7 cellular contexts compared by ENCODE assay signal in the genomic region with DNA sequence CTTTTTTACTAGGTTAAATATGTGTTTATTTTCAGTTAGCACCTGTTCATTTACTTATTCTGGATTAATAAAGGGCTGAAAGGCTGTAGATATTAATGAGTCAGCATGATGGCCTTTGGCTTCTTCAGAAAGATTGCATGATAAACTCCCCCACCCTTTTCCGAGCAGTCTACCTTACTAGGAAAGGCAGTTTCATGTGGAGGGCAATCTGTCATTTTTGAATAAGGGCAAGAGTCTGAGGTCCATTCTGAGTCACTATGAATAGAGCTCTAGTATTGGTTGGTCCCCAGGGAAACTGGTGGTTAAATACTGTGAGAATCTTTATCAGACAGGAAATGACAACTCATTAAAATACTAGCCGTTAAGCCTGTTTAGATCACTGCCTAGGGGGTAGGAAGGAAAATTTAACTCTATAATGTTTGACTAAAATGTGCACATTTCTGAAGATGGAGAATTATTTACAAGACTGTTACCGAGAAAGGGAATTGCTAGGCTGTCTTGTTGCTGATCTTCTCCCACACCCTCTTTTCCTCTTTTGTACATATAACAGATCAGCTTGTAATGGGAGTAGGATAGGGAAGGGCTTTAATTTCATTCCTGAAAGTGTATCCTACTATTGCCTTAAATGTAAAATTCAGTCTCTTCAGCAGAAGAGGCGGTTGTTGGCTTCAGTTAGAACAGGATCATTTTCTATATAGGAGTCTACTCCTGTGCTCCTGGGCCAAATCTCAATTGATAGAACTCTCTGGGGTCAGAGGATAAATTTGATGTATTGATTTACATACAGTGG.
DNase-seq lines count a peak whose midpoint lies in the region; ATAC-seq, FAIRE-seq and TF ChIP-seq lines count a peak whose summit lies in the region.

No MANE protein-coding gene starts in this region.

- H3K36me3 ChIP-seq in GM12878 (ENCODE audit: control insufficient read depth in 2 of 2, insufficient read depth in 2 of 2, low read length in 1 of 2) (no peaks in the 10 kb centered on the region), transverse colon (no peaks in the 10 kb centered on the region)

- TF ChIP-seq POLR2A in GM12878 (IDR thresholded peaks at IDR 0.05; ENCODE audit: low read depth, low read length): peak; percentile 42; the same call in 1 of the 2 replicates
- TF ChIP-seq POLR2A in transverse colon (IDR thresholded peaks at IDR 0.05): peak; percentile 69

- SMC1A ChIA-PET in GM12878 (lab: Charles Lee; ENCODE audit: uncharacterized antibody, unreplicated experiment): interaction anchor here (0.7 to 15.2 kb wide), 10 partner anchors 10 to 121 kb away, joined by 3 to 250 read pairs (median 44); no protein-coding TSS in a partner anchor

- H3K27me3 ChIP-seq in GM12878 (replicated peaks in 1 of 2; ENCODE audit: control insufficient read depth in 2 of 2, insufficient read depth in 2 of 2, low read length in 1 of 2) (no peaks in the 10 kb centered on the region), transverse colon (no peaks in the 10 kb centered on the region)

- H4K20me1 ChIP-seq in GM12878 (ENCODE audit: control insufficient read depth, insufficient read depth): no peaks in the 10 kb centered on the region

- TF ChIP-seq RAD21 in GM12878 (IDR thresholded peaks at IDR 0.05; ENCODE audit: insufficient read depth, low read depth, low read length): peak; percentile 18; the same call in 1 of the 2 replicates

- H3K79me2 ChIP-seq in GM12878 (ENCODE audit: control insufficient read depth, insufficient read depth, low read length): peaks cover 53% of the 10 kb centered on the region

- no peak overlapping the region for H2AFZ ChIP-seq in GM12878 (ENCODE audit: control insufficient read depth, low read depth, low read length)

- TF ChIP-seq CTCF in GM12878 (IDR thresholded peaks at IDR 0.05 in 2 of 3, conservative IDR thresholded peaks at IDR 0.05 in 1 of 3; ENCODE audit: control insufficient read depth in 2 of 3, extremely low read depth in 1 of 3, insufficient read depth in 1 of 3, low read depth in 3 of 3, low read length in 3 of 3): no peak
- TF ChIP-seq CTCF in transverse colon (IDR thresholded peaks at IDR 0.05): no peak

- ATAC-seq in GM21360 (IDR thresholded peaks at IDR 0.05; ENCODE audit: unreplicated experiment) (peak; percentile 61), HG03575 (IDR thresholded peaks at IDR 0.05; ENCODE audit: extremely low read depth, insufficient number of reproducible peaks, low FRiP score, unreplicated experiment) (peak; percentile 46), GM12878 (peak; percentile 71)

- H3K4me2 ChIP-seq in GM12878 (ENCODE audit: control insufficient read depth, insufficient read depth): peak overlapping the region; percentile 95

- intact Hi-C loops in GM12878 (cut with micrococcal nuclease; ENCODE audit: unreplicated experiment): loop anchor here (1.0 to 2.0 kb wide), 3 partner anchors 8 to 77 kb away; no protein-coding TSS in a partner anchor
- intact Hi-C loops in transverse colon (cut with DNase I; ENCODE audit: low total_unique reads): no loop called here

- CTCF ChIA-PET in GM12878 (lab: Yijun Ruan, JAX): interaction anchor here (1.0 to 7.9 kb wide), 9 partner anchors 9 to 76 kb away, joined by 4 to 75 read pairs (median 11); no protein-coding TSS in a partner anchor

- in situ Hi-C loops in GM12878 (cut with MboI) (loop anchor here (5.0 to 10.0 kb wide), 2 partner anchors 42 to 1495 kb away; no protein-coding TSS in a partner anchor), transverse colon (cut with MboI; ENCODE audit: low pct_ligation_motif_present in 1 of 4, low pct_unique_long_range_greater_than_20kb in 1 of 4, low sequenced_read_pairs in 3 of 4) (no loop called here)

- H3K9me3 ChIP-seq in GM12878 (replicated peaks; ENCODE audit: control insufficient read depth, insufficient read depth, low read length): no peaks in the 10 kb centered on the region
- no peaks in the 10 kb centered on the region for H3K9me3 ChIP-seq in transverse colon

- H3K4me1 ChIP-seq in GM12878 (ENCODE audit: control insufficient read depth, insufficient read depth, low read length) (peaks cover 88% of the 10 kb centered on the region), transverse colon (peaks cover 36 to 76% (median 54%) of the 10 kb centered on the region in 4 donors)

- FAIRE-seq in G401.6 (lab: Jason Lieb, UNC): peak; percentile 100
- FAIRE-seq in GM12878 (lab: Jason Lieb, UNC): peak; percentile 23

- POLR2A ChIA-PET in GM12878 (lab: Charles Lee): interaction anchor here (0.5 to 12.0 kb wide), 8 partner anchors 14 to 76 kb away, joined by 3 to 332 read pairs (median 6); no protein-coding TSS in a partner anchor

- TSS peak; percentile 68 for BruUV-seq in GM12878 (replicated peaks; lab: Mats Ljungman, UMichigan)

- peak overlapping the region; percentile 84 for H3K9ac ChIP-seq in GM12878 (ENCODE audit: control insufficient read depth, insufficient read depth, low read length)

- H3K4me3 ChIP-seq in GM12878 (peak overlapping the region; percentile 65), transverse colon (peak overlapping the region in 2 of 4 donors; percentile 5 to 29)

- RAD21 ChIA-PET in GM12878 (lab: Charles Lee; ENCODE audit: unreplicated experiment): interaction anchor here (1.0 to 11.5 kb wide), 10 partner anchors 9 to 76 kb away, joined by 3 to 223 read pairs (median 23); no protein-coding TSS in a partner anchor

- H3K27ac ChIP-seq in GM12878 (ENCODE audit: control insufficient read depth, insufficient read depth) (peak overlapping the region; percentile 98), transverse colon (peak overlapping the region; percentile 90 to 94 (median 92))

- TF ChIP-seq EP300 in GM12878 (IDR thresholded peaks at IDR 0.05; ENCODE audit: borderline replicate concordance in 1 of 2, control insufficient read depth in 1 of 2, low read depth in 2 of 2, low read length in 2 of 2) (peak; percentile 97 to 99), transverse colon (IDR thresholded peaks at IDR 0.05; ENCODE audit: low read depth) (peak; percentile 5)

- peak; percentile 93 to 99 for DNase-seq in NOMO-1 (lab: John Stamatoyannopoulos, UW; ENCODE audit: unreplicated experiment in 2 of 2)
- peak; percentile 100 for DNase-seq in GM12878 (ENCODE audit: low read depth, low spot score)
- DNase-seq in left kidney (ENCODE audit: low read depth, low spot score): peak; percentile 74
- no peak for DNase-seq in transverse colon

- whole genome bisulfite sequencing in GM12878 (ENCODE audit: insufficient coverage, insufficient replicate concordance, low lambda C conversion rate, missing lambda C conversion rate): 1% methylated on average over 4 of the region's 4 CpGs
- 7 to 9% methylated on average over 3 to 4 of the region's 4 CpGs for WGBS in transverse colon (ENCODE audit: low coverage in 1 of 2), 2 donors

TF ChIP-seq in GM12878, 131 proteins besides CTCF, POLR2A, EP300 and RAD21 (continues in another document):
- TF ChIP-seq CEBPZ (IDR thresholded peaks at IDR 0.05; ENCODE audit: low read depth, low read length): no peak
- TF ChIP-seq HDAC2 (IDR thresholded peaks at IDR 0.05): no peak
- no peak for TF ChIP-seq FOS (IDR thresholded peaks at IDR 0.05; ENCODE audit: borderline replicate concordance, extremely low read depth, insufficient read length)
- TF ChIP-seq NR2C2 (IDR thresholded peaks at IDR 0.05; ENCODE audit: borderline replicate concordance, control insufficient read depth, insufficient read length, low read depth): no peak
- TF ChIP-seq HCFC1 (IDR thresholded peaks at IDR 0.05; ENCODE audit: low read length): no peak
- TF ChIP-seq MEF2B (IDR thresholded peaks at IDR 0.05; ENCODE audit: partially characterized antibody, poor library complexity, severe bottlenecking): peak; percentile 100
- TF ChIP-seq ZNF24 (IDR thresholded peaks at IDR 0.05): peak; percentile 79
- TF ChIP-seq, protein P1, sequence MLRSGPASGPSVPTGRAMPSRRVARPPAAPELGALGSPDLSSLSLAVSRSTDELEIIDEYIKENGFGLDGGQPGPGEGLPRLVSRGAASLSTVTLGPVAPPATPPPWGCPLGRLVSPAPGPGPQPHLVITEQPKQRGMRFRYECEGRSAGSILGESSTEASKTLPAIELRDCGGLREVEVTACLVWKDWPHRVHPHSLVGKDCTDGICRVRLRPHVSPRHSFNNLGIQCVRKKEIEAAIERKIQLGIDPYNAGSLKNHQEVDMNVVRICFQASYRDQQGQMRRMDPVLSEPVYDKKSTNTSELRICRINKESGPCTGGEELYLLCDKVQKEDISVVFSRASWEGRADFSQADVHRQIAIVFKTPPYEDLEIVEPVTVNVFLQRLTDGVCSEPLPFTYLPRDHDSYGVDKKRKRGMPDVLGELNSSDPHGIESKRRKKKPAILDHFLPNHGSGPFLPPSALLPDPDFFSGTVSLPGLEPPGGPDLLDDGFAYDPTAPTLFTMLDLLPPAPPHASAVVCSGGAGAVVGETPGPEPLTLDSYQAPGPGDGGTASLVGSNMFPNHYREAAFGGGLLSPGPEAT (IDR thresholded peaks at IDR 0.05; ENCODE audit: low read depth): peak; percentile 96
- no peak; the same call in 1 of the 2 replicates for TF ChIP-seq RB1 (IDR thresholded peaks at IDR 0.05; ENCODE audit: borderline replicate concordance)
- TF ChIP-seq SPI1 (IDR thresholded peaks at IDR 0.05; ENCODE audit: borderline replicate concordance, insufficient read depth, low read depth, low read length): no peak
- TF ChIP-seq RBBP5 (conservative IDR thresholded peaks at IDR 0.05): no peak
- peak; percentile 71 for TF ChIP-seq RELA (IDR thresholded peaks at IDR 0.05; ENCODE audit: borderline replicate concordance, partially characterized antibody)
